Comparison of ENCODE assay signal across 10 cellular contexts in the genomic region with DNA sequence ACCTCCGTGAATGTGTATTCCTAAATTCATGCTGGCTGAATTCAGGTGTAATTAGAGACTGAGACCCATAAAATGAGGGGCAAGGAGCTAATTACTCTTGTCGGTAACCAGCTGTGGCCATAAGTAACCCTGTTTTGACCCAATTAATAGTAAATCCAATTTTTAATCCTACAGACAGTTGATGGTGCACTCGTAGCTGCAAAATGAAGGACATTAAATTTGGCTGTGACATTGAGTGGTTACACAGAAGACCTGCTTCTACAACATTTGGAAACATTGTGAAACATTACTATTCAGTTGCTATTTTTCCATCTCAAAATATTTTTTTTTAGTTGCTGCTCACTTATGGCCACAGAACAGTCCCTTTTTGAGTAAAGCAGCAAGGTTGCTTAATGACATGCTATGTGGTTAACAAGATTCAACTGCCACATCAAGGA. TPM values are rescaled to one million over a fixed set of nuclear protein-coding genes. Genes with fewer than 3 reads are reported as not detected.
DNase-seq lines count a peak whose midpoint lies in the region; ATAC-seq, FAIRE-seq and TF ChIP-seq lines count a peak whose summit lies in the region.
"Had no signal": no experiment of that assay in that cellular context is flagged by ENCODE, and none has a peak within 500 bp of the region (broad histone marks: within the 10 kb centered on the region; RNA-seq: fewer than 3 reads in every experiment).

No MANE protein-coding gene starts in this region.

- DNase-seq in activated T-cell treated with anti-CD3 and anti-CD28 coated beads, Interleukin-2, amount 50 U/mL, for 4 hours, result no peak
- no peak for DNase-seq in activated T-cell treated with anti-CD3 and anti-CD28 coated beads, Interleukin-2, amount 50 U/mL, for 1 hour
- DNase-seq in keratinocyte (ENCODE audit: low read depth, low spot score), result no peak
- DNase-seq in tibial nerve (ENCODE audit: low spot score in 2 of 2), result no peak
- no peak for DNase-seq in glomerular visceral epithelial cell (ENCODE audit: extremely low spot score)
- no peak for DNase-seq in stimulated activated naive CD4-positive, alpha-beta T cell treated with Interleukin-2 at 50 U/mL for 16 hours (lab: John Stamatoyannopoulos, UW)
- no peak for DNase-seq in HUDEP-2 (lab: John Stamatoyannopoulos, UW; ENCODE audit: unreplicated experiment in 76 of 76)
- DNase-seq: COR-L47 had no signal

- 39 to 42% methylated on average over 3 of the region's 3 CpGs for WGBS in tibial nerve, 2 donors

- H3K36me3 Mint-ChIP-seq in activated T-cell treated with anti-CD3 and anti-CD28 coated beads, Interleukin-2, amount 50 U/mL, for 4 hours (ENCODE audit: insufficient read depth), result peaks cover 36% of the 10 kb centered on the region

- no peak for TF ChIP-seq CTCF in SU-DHL-6 (IDR thresholded peaks at IDR 0.05; ENCODE audit: insufficient read depth, low read length, poor library complexity, severe bottlenecking)
- TF ChIP-seq CTCF in keratinocyte (optimal IDR thresholded peaks at IDR 0.05 in 1 of 3, IDR thresholded peaks at IDR 0.05 in 1 of 3, conservative IDR thresholded peaks at IDR 0.05 in 1 of 3; ENCODE audit: extremely low read depth in 1 of 3, insufficient read depth in 2 of 3, low read length in 3 of 3), result no peak
- TF ChIP-seq CTCF in tibial nerve (IDR thresholded peaks at IDR 0.05), result no peak

- H2AFZ ChIP-seq in SU-DHL-6 (ENCODE audit: low read depth, low read length, severe bottlenecking) (no peak overlapping the region), keratinocyte (ENCODE audit: control insufficient read depth, low read length) (no peak overlapping the region)

- peak overlapping the region; percentile 58 for H3K4me3 Mint-ChIP-seq in activated T-cell treated with anti-CD3 and anti-CD28 coated beads, Interleukin-2, amount 50 U/mL, for 4 hours

- no peaks in the 10 kb centered on the region for H3K27me3 Mint-ChIP-seq in activated T-cell treated with anti-CD3 and anti-CD28 coated beads, Interleukin-2, amount 50 U/mL, for 4 hours (ENCODE audit: low read depth)

- no peaks in the 10 kb centered on the region for H3K9me3 ChIP-seq in SU-DHL-6 (ENCODE audit: insufficient read depth, low read length)
- H3K9me3 ChIP-seq in keratinocyte (ENCODE audit: control insufficient read depth, low read depth, low read length), result no peaks in the 10 kb centered on the region
- H3K9me3 ChIP-seq in tibial nerve, result no peaks in the 10 kb centered on the region

- no peaks in the 10 kb centered on the region for H3K9me1 ChIP-seq in keratinocyte (ENCODE audit: control insufficient read depth, extremely low read depth, insufficient read depth, low read length)

- TF ChIP-seq EP300 in tibial nerve (IDR thresholded peaks at IDR 0.05), result peak in 1 of 2 donors; percentile 32

- no peaks in the 10 kb centered on the region for H3K9me2 ChIP-seq in SU-DHL-6 (replicated peaks; ENCODE audit: insufficient read depth, low read length)

- peaks cover 43% of the 10 kb centered on the region for H4K20me1 ChIP-seq in SU-DHL-6 (ENCODE audit: low read depth, low read length)
- H4K20me1 ChIP-seq in keratinocyte (ENCODE audit: control insufficient read depth, extremely low read depth, insufficient read depth, low read length), result no peaks in the 10 kb centered on the region

- ATAC-seq in activated T-cell treated with anti-CD3 and anti-CD28 coated beads, Interleukin-2, amount 50 U/mL, for 4 hours, result peak in 1 of 2 donors; percentile 23

- peak overlapping the region; percentile 3 for H3K4me3 ChIP-seq in SU-DHL-6 (ENCODE audit: insufficient read depth, low read length, poor library complexity, severe bottlenecking)
- no peak overlapping the region for H3K4me3 ChIP-seq in keratinocyte (ENCODE audit: control insufficient read depth in 2 of 3, extremely low read depth in 1 of 3, insufficient read depth in 2 of 3, low read depth in 1 of 3, low read length in 3 of 3)
- H3K4me3 ChIP-seq in tibial nerve, result peak overlapping the region in 2 of 4 donors; percentile 13 to 50

- peak overlapping the region; percentile 69 for H3K4me2 ChIP-seq in SU-DHL-6 (ENCODE audit: low read depth, low read length, poor library complexity, severe bottlenecking)
- H3K4me2 ChIP-seq in keratinocyte (ENCODE audit: control insufficient read depth, extremely low read depth, insufficient read depth, low read depth, low read length), result no peak overlapping the region

- peaks cover 82% of the 10 kb centered on the region for H3K4me1 Mint-ChIP-seq in activated T-cell treated with anti-CD3 and anti-CD28 coated beads, Interleukin-2, amount 50 U/mL, for 4 hours (ENCODE audit: low read depth)

- H3K36me3 ChIP-seq in SU-DHL-6 (ENCODE audit: low read length), result peaks cover 66% of the 10 kb centered on the region
- H3K36me3 ChIP-seq in keratinocyte (ENCODE audit: control insufficient read depth in 2 of 2, extremely low read depth in 1 of 2, insufficient read depth in 2 of 2, low read length in 2 of 2), result peaks cover 3 to 10% of the 10 kb centered on the region in 2 experiments
- H3K36me3 ChIP-seq in tibial nerve, result peaks cover 0 to 7% (median 0%) of the 10 kb centered on the region in 3 donors

- H3F3A ChIP-seq in SU-DHL-6 (ENCODE audit: insufficient read depth), result peaks cover 74% of the 10 kb centered on the region

- H3K9ac ChIP-seq in SU-DHL-6 (ENCODE audit: low read length), result peak overlapping the region; percentile 37
- no peak overlapping the region for H3K9ac ChIP-seq in keratinocyte (ENCODE audit: control insufficient read depth, extremely low read depth, insufficient read depth, low read length)

- H3K79me2 ChIP-seq in SU-DHL-6 (ENCODE audit: insufficient read depth, low read length) (peaks cover 100% of the 10 kb centered on the region), keratinocyte (ENCODE audit: control insufficient read depth, insufficient read depth, low read length) (peaks cover 82% of the 10 kb centered on the region)

- no peaks in the 10 kb centered on the region for H3K27me3 ChIP-seq in SU-DHL-6 (ENCODE audit: low read length)
- no peaks in the 10 kb centered on the region for H3K27me3 ChIP-seq in keratinocyte (ENCODE audit: control insufficient read depth, extremely low read depth, insufficient read depth, low read length)
- H3K27me3 ChIP-seq in tibial nerve, result no peaks in the 10 kb centered on the region

- H3K9me3 Mint-ChIP-seq in activated T-cell treated with anti-CD3 and anti-CD28 coated beads, Interleukin-2, amount 50 U/mL, for 4 hours, result no peaks in the 10 kb centered on the region

- H3K27ac ChIP-seq in SU-DHL-6 (ENCODE audit: low read depth, low read length) (peak overlapping the region; percentile 66), keratinocyte (ENCODE audit: control insufficient read depth, insufficient read depth, low read length) (peak overlapping the region; percentile 24), tibial nerve (peak overlapping the region; percentile 23 to 90 (median 66))
- H3K27ac ChIP-seq: epithelial cell of prostate had no signal

- no peak for TF ChIP-seq POLR2A in tibial nerve (IDR thresholded peaks at IDR 0.05)

- dilution Hi-C loops in keratinocyte (cut with MboI; ENCODE audit: extremely low pct_ligation_motif_present, low sequenced_read_pairs), result no loop called here

- peaks cover 36% of the 10 kb centered on the region for H3K4me1 ChIP-seq in keratinocyte (ENCODE audit: control insufficient read depth, extremely low read depth, insufficient read depth, low read length)
- peaks cover 0 to 97% (median 71%) of the 10 kb centered on the region in 4 donors for H3K4me1 ChIP-seq in tibial nerve

- FAIRE-seq in keratinocyte (lab: Jason Lieb, UNC), result no peak

RNA-seq across cellular contexts. Expression of a gene that starts 33.0 kb away (rescaled TPM):
- total RNA-seq in activated T-cell treated with anti-CD3 and anti-CD28 coated beads, Interleukin-2, amount 50 U/mL, for 4 hours, result 100 to 1,000 TPM; 343 to 376 (median 347) TPM
- polyA plus RNA-seq in keratinocyte, result 56.4 to 71.2 TPM (median 58.3 TPM) in 3 replicates
- polyA plus RNA-seq in keratinocyte (2011; ENCODE audit: low read depth), result 46.2 TPM
- 49.0 and 54.8 TPM in 2 replicates for polyA plus RNA-seq in keratinocyte (2011; cell fraction: cytosol; rRNA removed)
- polyA plus RNA-seq in keratinocyte (2011; cell fraction: nucleus; rRNA removed), result 76.5 and 82.3 TPM in 2 replicates
- polyA plus RNA-seq in keratinocyte (2012; ENCODE audit: low replicate concordance), result 26.3 and 45.5 TPM in 2 replicates
- 98.5 to 233 TPM (median 221 TPM) in 3 replicates for polyA minus RNA-seq in keratinocyte
- polyA minus RNA-seq in keratinocyte (2011; cell fraction: cytosol; rRNA and poly(A)+ RNA removed), result 130 TPM
- polyA minus RNA-seq in keratinocyte (2011; cell fraction: nucleus; rRNA and poly(A)+ RNA removed), result 153 and 237 TPM in 2 replicates
- total RNA-seq in tibial nerve, result 100 to 1,000 TPM; 353 to 653 (median 495) TPM
